Comparison of ENCODE assay signal across 8 cellular contexts in genomic region chr16:19717781-19718623, GRCh38. TPM values are rescaled to one million over a fixed set of nuclear protein-coding genes. Genes with fewer than 3 reads are reported as not detected.
A peak's percentile ranks its signal among the peaks of the same experiment; 100 is the strongest.
DNase-seq lines count a peak whose midpoint lies in the region; ATAC-seq and TF ChIP-seq lines count a peak whose summit lies in the region.

IQCK (plus strand) TSS chr16:19718271; CDS start chr16:19718307, 36 bp downstream.
A gene with protein sequence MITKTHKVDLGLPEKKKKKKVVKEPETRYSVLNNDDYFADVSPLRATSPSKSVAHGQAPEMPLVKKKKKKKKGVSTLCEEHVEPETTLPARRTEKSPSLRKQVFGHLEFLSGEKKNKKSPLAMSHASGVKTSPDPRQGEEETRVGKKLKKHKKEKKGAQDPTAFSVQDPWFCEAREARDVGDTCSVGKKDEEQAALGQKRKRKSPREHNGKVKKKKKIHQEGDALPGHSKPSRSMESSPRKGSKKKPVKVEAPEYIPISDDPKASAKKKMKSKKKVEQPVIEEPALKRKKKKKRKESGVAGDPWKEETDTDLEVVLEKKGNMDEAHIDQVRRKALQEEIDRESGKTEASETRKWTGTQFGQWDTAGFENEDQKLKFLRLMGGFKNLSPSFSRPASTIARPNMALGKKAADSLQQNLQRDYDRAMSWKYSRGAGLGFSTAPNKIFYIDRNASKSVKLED (minus strand): TSS chr16:19718227. CDS start chr16:19715035, 3,192 bp downstream.

- TF ChIP-seq CTCF in A673 (conservative IDR thresholded peaks at IDR 0.05; ENCODE audit: low read depth, low read length) = no peak
- no peak for TF ChIP-seq CTCF in VCaP (conservative IDR thresholded peaks at IDR 0.05)
- peak in 1 of 3 donors; percentile 34 for TF ChIP-seq CTCF in breast epithelium (IDR thresholded peaks at IDR 0.05)

- CTCF ChIA-PET in A673 (lab: Charles Lee) = no interaction called here

- peak; percentile 94 for DNase-seq in A673 (ENCODE audit: low spot score)
- peak; percentile 60 for DNase-seq in NCI-H2107 (lab: John Stamatoyannopoulos, UW)
- peak; percentile 81 to 82 for DNase-seq in breast epithelium (ENCODE audit: low spot score in 2 of 2)

- H3K27ac ChIP-seq in A673 (ENCODE audit: low read depth, low read length, poor library complexity, severe bottlenecking) (peak within 1 kb of the TSS; percentile 77), VCaP (peak within 1 kb of the TSS; percentile 71), breast epithelium (peak within 1 kb of the TSS; percentile 76 to 94), skeletal muscle tissue (ENCODE audit: low read depth, low read length) (peak within 1 kb of the TSS; percentile 59)

- TF ChIP-seq POLR2A in breast epithelium (IDR thresholded peaks at IDR 0.05) = peak; percentile 15

- peaks cover 16% of the 10 kb centered on the region for H3K36me3 ChIP-seq in A673 (ENCODE audit: insufficient read depth, low read length, poor library complexity, severe bottlenecking)
- no peaks in the 10 kb centered on the region for H3K36me3 ChIP-seq in breast epithelium
- peaks cover 7 to 14% (median 14%) of the 10 kb centered on the region in 3 donors for H3K36me3 ChIP-seq in skeletal muscle tissue (ENCODE audit: control insufficient read depth in 3 of 3, insufficient read depth in 3 of 3, low read length in 3 of 3)

- ATAC-seq in GM18517 (IDR thresholded peaks at IDR 0.05; ENCODE audit: unreplicated experiment) (peak; percentile 87), HG03025 (IDR thresholded peaks at IDR 0.05; ENCODE audit: low FRiP score, unreplicated experiment) (peak; percentile 89)

- POLR2A ChIA-PET in A673 (lab: Charles Lee; ENCODE audit: low non-redundant PET) = no interaction called here

- no TSS peak for BruUV-seq in A673 (replicated peaks; lab: Mats Ljungman, UMichigan)

- peak within 1 kb of the TSS; percentile 81 for H3K4me3 ChIP-seq in A673 (ENCODE audit: low read depth, low read length, poor library complexity, severe bottlenecking)
- peak within 1 kb of the TSS; percentile 69 to 99 (median 88) for H3K4me3 ChIP-seq in breast epithelium
- peak within 1 kb of the TSS; percentile 72 for H3K4me3 ChIP-seq in iPS-18c (ENCODE audit: insufficient read depth, low read depth, low read length)
- H3K4me3 ChIP-seq in skeletal muscle tissue (ENCODE audit: low read length in 3 of 3) = peak within 1 kb of the TSS; percentile 91 to 100 (median 98)

- H3K9me3 ChIP-seq in A673 (ENCODE audit: low read depth, low read length, poor library complexity, severe bottlenecking) (no peaks in the 10 kb centered on the region), breast epithelium (no peaks in the 10 kb centered on the region), iPS-18c (ENCODE audit: control insufficient read depth, insufficient read depth, low read length) (no peaks in the 10 kb centered on the region), skeletal muscle tissue (ENCODE audit: control insufficient read depth in 3 of 3, low read length in 3 of 3) (no peaks in the 10 kb centered on the region)

- H3K27me3 ChIP-seq in A673 (replicated peaks; ENCODE audit: insufficient read depth, low read depth, low read length, poor library complexity) (no peaks in the 10 kb centered on the region), breast epithelium (no peaks in the 10 kb centered on the region), skeletal muscle tissue (ENCODE audit: control insufficient read depth in 3 of 3, insufficient read depth in 3 of 3, low read length in 3 of 3) (no peaks in the 10 kb centered on the region)

- peaks cover 6% of the 10 kb centered on the region for H3K4me1 ChIP-seq in A673 (ENCODE audit: insufficient read depth, low read length, poor library complexity, severe bottlenecking)
- peaks cover 5 to 24% of the 10 kb centered on the region in 2 donors for H3K4me1 ChIP-seq in breast epithelium
- peaks cover 21 to 30% (median 24%) of the 10 kb centered on the region in 3 donors for H3K4me1 ChIP-seq in skeletal muscle tissue (ENCODE audit: control insufficient read depth in 3 of 3, insufficient read depth in 3 of 3, low read length in 3 of 3)

- intact Hi-C loops in A673 (cut with micrococcal nuclease; ENCODE audit: unreplicated experiment) (loop anchor here (2.0 kb wide), 2 partner anchors 21 to 165 kb away; no protein-coding TSS in a partner anchor), breast epithelium (cut with DNase I; ENCODE audit: low total_unique reads) (loop anchor here (10.0 kb wide), 1 partner anchor 167 kb away; the partner anchor contains the start of gene GPRC5B)

- peak within 1 kb of the TSS; percentile 77 to 94 (median 88) for H3K9ac ChIP-seq in skeletal muscle tissue (ENCODE audit: low read depth in 1 of 3, low read length in 3 of 3)

RNA-seq across cellular contexts. Expression of gene IQCK, which starts in this region (rescaled TPM):
- total RNA-seq in A673 (2021) = 11.2 and 14.1 TPM in 2 replicates
- 10 to 100 TPM; 25.9 to 63.8 (median 34.7) TPM for total RNA-seq in breast epithelium
- total RNA-seq in skeletal muscle tissue = 10.4 TPM

RNA-seq across cellular contexts. Expression of the second gene that starts in this region (rescaled TPM):
- total RNA-seq in A673 (2021) (65.0 and 68.9 TPM in 2 replicates), breast epithelium (10 to 100 TPM; 12.3 to 15.4 (median 13.0) TPM), skeletal muscle tissue (11.5 TPM)

Comparison
In these comparisons a context has a peak if more than half of its experiments do, and no peak if none do; other contexts are left out.
1. Peak in every context shown above with its lines: DNase-seq, ATAC-seq, H3K4me3 ChIP-seq and H3K27ac ChIP-seq.